8 cellular contexts compared by ENCODE assay signal in the genomic region with DNA sequence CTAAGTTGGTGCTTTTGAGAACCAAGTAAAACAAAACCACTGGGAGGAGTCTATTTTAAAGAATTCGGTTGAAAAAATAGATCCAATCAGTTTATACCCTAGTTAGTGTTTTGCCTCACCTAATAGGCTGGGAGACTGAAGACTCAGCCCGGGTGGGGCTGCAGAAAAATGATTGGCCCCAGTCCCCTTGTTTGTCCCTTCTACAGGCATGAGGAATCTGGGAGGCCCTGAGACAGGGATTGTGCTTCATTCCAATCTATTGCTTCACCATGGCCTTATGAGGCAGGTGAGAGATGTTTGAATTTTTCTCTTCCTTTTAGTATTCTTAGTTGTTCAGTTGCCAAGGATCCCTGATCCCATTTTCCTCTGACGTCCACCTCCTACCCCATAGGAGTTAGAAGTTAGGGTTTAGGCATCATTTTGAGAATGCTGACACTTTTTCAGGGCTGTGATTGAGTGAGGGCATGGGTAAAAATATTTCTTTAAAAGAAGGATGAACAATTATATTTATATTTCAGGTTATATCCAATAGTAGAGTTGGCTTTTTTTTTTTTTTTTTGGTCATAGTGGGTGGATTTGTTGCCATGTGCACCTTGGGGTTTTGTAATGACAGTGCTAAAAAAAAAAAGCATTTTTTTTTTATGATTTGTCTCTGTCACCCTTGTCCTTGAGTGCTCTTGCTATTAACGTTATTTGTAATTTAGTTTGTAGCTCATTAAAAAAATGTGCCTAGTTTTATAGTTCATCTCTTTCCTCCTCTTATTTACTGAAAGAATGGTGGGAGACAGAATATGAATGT. TPM values are rescaled to one million over a fixed set of nuclear protein-coding genes. Genes with fewer than 3 reads are reported as not detected.
A peak's percentile ranks its signal among the peaks of the same experiment; 100 is the strongest.
DNase-seq lines count a peak whose midpoint lies in the region; ATAC-seq and TF ChIP-seq lines count a peak whose summit lies in the region.

No MANE protein-coding gene starts in this region.

- H3K9me3 Mint-ChIP-seq in progenitor cell of endocrine pancreas (ENCODE audit: low read depth): no peaks in the 10 kb centered on the region

- H3K27ac Mint-ChIP-seq in progenitor cell of endocrine pancreas: no peak overlapping the region

- H3K9me3 ChIP-seq in OCI-LY1 (ENCODE audit: low read length): no peaks in the 10 kb centered on the region

- H3K27me3 Mint-ChIP-seq in progenitor cell of endocrine pancreas: no peaks in the 10 kb centered on the region

- no peaks in the 10 kb centered on the region for H3K27me3 ChIP-seq in OCI-LY1 (ENCODE audit: insufficient read depth, low read length)

- H2AFZ ChIP-seq in OCI-LY1 (ENCODE audit: low read length): no peak overlapping the region

- H3K4me3 ChIP-seq in OCI-LY1 (ENCODE audit: low read depth, low read length, poor library complexity, severe bottlenecking): peak overlapping the region; percentile 71
- peak overlapping the region; percentile 59 for H3K4me3 ChIP-seq in epithelial cell of proximal tubule (ENCODE audit: low read depth, low read length)

- H3F3A ChIP-seq in OCI-LY1 (ENCODE audit: insufficient read depth, low read length): no peaks in the 10 kb centered on the region

- H3K9me2 ChIP-seq in OCI-LY1 (ENCODE audit: low read depth, low read length): no peaks in the 10 kb centered on the region

- peak overlapping the region; percentile 47 for H3K27ac ChIP-seq in OCI-LY1 (ENCODE audit: low read depth, low read length, poor library complexity, severe bottlenecking)

- DNase-seq in ELF-1 (ENCODE audit: low read depth, low spot score) (peak; percentile 30), epithelial cell of proximal tubule (ENCODE audit: low read depth) (no peak), progenitor cell of endocrine pancreas (ENCODE audit: low spot score, unreplicated experiment) (no peak), NCI-H1417 (lab: John Stamatoyannopoulos, UW) (no peak), NOMO-1 treated with DMSO at 0.1 percent for 48 hours (lab: John Stamatoyannopoulos, UW; ENCODE audit: unreplicated experiment) (no peak)

- H3K79me2 ChIP-seq in OCI-LY1 (ENCODE audit: insufficient read depth, low read length): peaks cover 17% of the 10 kb centered on the region

- no peaks in the 10 kb centered on the region for H4K20me1 ChIP-seq in OCI-LY1 (ENCODE audit: insufficient read depth, low read length)

- peak overlapping the region; percentile 85 for H3K4me2 ChIP-seq in OCI-LY1 (ENCODE audit: low read length)

- ATAC-seq in HG02973 (IDR thresholded peaks at IDR 0.05; ENCODE audit: unreplicated experiment): no peak
- no peak for ATAC-seq in GM19463 (IDR thresholded peaks at IDR 0.05; ENCODE audit: unreplicated experiment)

- TF ChIP-seq CTCF in OCI-LY1 (IDR thresholded peaks at IDR 0.05; ENCODE audit: low read length) (no peak), epithelial cell of proximal tubule (conservative IDR thresholded peaks at IDR 0.05; ENCODE audit: low read depth, low read length) (no peak), progenitor cell of endocrine pancreas (IDR thresholded peaks at IDR 0.05; ENCODE audit: unreplicated experiment) (no peak)

- peak overlapping the region; percentile 76 for H3K9ac ChIP-seq in OCI-LY1 (ENCODE audit: low read length)

- H3K4me1 ChIP-seq in OCI-LY1 (ENCODE audit: insufficient read depth, low read length, severe bottlenecking): peaks cover 33% of the 10 kb centered on the region

- H3K4me3 Mint-ChIP-seq in progenitor cell of endocrine pancreas (ENCODE audit: low read depth): peak overlapping the region; percentile 16

- peaks cover 5% of the 10 kb centered on the region for H3K36me3 Mint-ChIP-seq in progenitor cell of endocrine pancreas (ENCODE audit: insufficient read depth)

- peaks cover 17% of the 10 kb centered on the region for H3K4me1 Mint-ChIP-seq in progenitor cell of endocrine pancreas (ENCODE audit: low read depth)

- H3K36me3 ChIP-seq in OCI-LY1 (ENCODE audit: insufficient read depth, low read length): peaks cover 28% of the 10 kb centered on the region; the same call in 1 of the 2 replicates

RNA-seq across cellular contexts. Expression of gene RAB5B, which starts 1.6 kb away (rescaled TPM):
- total RNA-seq in epithelial cell of proximal tubule (50.1 and 61.5 TPM in 2 replicates), progenitor cell of endocrine pancreas (111 and 116 TPM in 2 replicates)

RNA-seq across cellular contexts. Expression of gene CDK2, which starts 5.6 kb away (rescaled TPM):
- 62.0 and 81.2 TPM in 2 replicates for total RNA-seq in epithelial cell of proximal tubule
- 62.1 and 66.9 TPM in 2 replicates for total RNA-seq in progenitor cell of endocrine pancreas

RNA-seq across cellular contexts. Expression of gene PMEL, which starts 6.4 kb away (rescaled TPM):
- total RNA-seq in epithelial cell of proximal tubule (1.4 and 3.7 TPM in 2 replicates), progenitor cell of endocrine pancreas (3.7 and 6.3 TPM in 2 replicates)

RNA-seq across cellular contexts. Expression of gene SUOX, which starts 24.8 kb away (rescaled TPM):
- 12.9 and 15.7 TPM in 2 replicates for total RNA-seq in epithelial cell of proximal tubule
- 44.8 and 45.6 TPM in 2 replicates for total RNA-seq in progenitor cell of endocrine pancreas

RNA-seq across cellular contexts. Expression of gene DGKA, which starts 41.3 kb away (rescaled TPM):
- total RNA-seq in epithelial cell of proximal tubule (44.3 and 272 TPM in 2 replicates), progenitor cell of endocrine pancreas (10.2 and 16.8 TPM in 2 replicates)
